In genomic region chr9:126674365-126675146, GRCh38 we compare ENCODE assay signal across 25 cellular contexts.
DNase-seq lines count a peak whose midpoint lies in the region; TF ChIP-seq lines count a peak whose summit lies in the region.
"Had no signal": no experiment of that assay in that cellular context is flagged by ENCODE, and none has a peak within 500 bp of the region (broad histone marks: within the 10 kb centered on the region; RNA-seq: fewer than 3 reads in every experiment).

No MANE protein-coding gene starts in this region.

- TF ChIP-seq POLR2A in sigmoid colon (IDR thresholded peaks at IDR 0.05): no peak

- no peaks in the 10 kb centered on the region for H3K36me3 Mint-ChIP-seq in nephron (ENCODE audit: low read depth)

- H3K27me3 ChIP-seq in HUES6 (ENCODE audit: control insufficient read depth, insufficient read depth, low read length): peaks cover 99% of the 10 kb centered on the region
- peaks cover 21 to 94% (median 56%) of the 10 kb centered on the region in 3 donors for H3K27me3 ChIP-seq in sigmoid colon

- H3K4me1 ChIP-seq in HUES6 (ENCODE audit: control insufficient read depth, insufficient read depth, low read length) (peaks cover 51% of the 10 kb centered on the region), sigmoid colon (no peaks in the 10 kb centered on the region)
- H3K4me1 ChIP-seq: BLaER1 treated with 17β-estradiol and CSF1 and Interleukin-3, amounts not matched to agents 10 nM and 100 nM; psoas muscle had no signal

- H3K4me3 ChIP-seq in HUES6 (ENCODE audit: low read depth, low read length) (0 out of 2 replicates have a peak overlapping the region, but pooled peaks have one; percentile 14), sigmoid colon (no peak overlapping the region)
- H3K4me3 ChIP-seq: BLaER1 treated with 17β-estradiol and CSF1 and Interleukin-3, amounts not matched to agents 10 nM and 100 nM; coronary artery; psoas muscle had no signal

- intact Hi-C loops in sigmoid colon (cut with DNase I): no loop called here

- peaks cover 26% of the 10 kb centered on the region for H3K4me1 Mint-ChIP-seq in nephron

- TF ChIP-seq CTCF in nephron (IDR thresholded peaks at IDR 0.05; ENCODE audit: unreplicated experiment in 3 of 3) (no peak), sigmoid colon (IDR thresholded peaks at IDR 0.05) (no peak)

- 18 to 23% methylated on average over 11 of the region's 11 CpGs for WGBS in sigmoid colon, 2 donors

- H3K27me3 Mint-ChIP-seq in nephron (ENCODE audit: low read depth): peaks cover 72% of the 10 kb centered on the region

- H3K27ac ChIP-seq in HUES6 (ENCODE audit: low read depth, low read length) (no peak overlapping the region), sigmoid colon (no peak overlapping the region)
- H3K27ac ChIP-seq: 22Rv1; BLaER1 treated with 17β-estradiol and CSF1 and Interleukin-3, amounts not matched to agents 10 nM and 100 nM; coronary artery; psoas muscle had no signal

- no peak for TF ChIP-seq EP300 in sigmoid colon (IDR thresholded peaks at IDR 0.05)

- H3K27ac Mint-ChIP-seq in nephron: peak overlapping the region in 2 of 3 experiments; percentile 4 to 27
- H3K27ac Mint-ChIP-seq: activated naive CD8-positive, alpha-beta T cell treated with anti-CD3 and anti-CD28 coated beads, Interleukin-2, amount 10 ng/mL, durations not matched to agents 7 days and 5 days; activated T-cell treated with anti-CD3 and anti-CD28 coated beads, Interleukin-2, amount 50 U/mL, for 24 hours; mesothelial cell of epicardium had no signal

- H3K36me3 ChIP-seq in HUES6 (ENCODE audit: control insufficient read depth, insufficient read depth, low read length) (no peaks in the 10 kb centered on the region), sigmoid colon (no peaks in the 10 kb centered on the region)
- H3K36me3 ChIP-seq: BLaER1 treated with 17β-estradiol and CSF1 and Interleukin-3, amounts not matched to agents 10 nM and 100 nM had no signal

- peak; percentile 40 for DNase-seq in DMS 273 (lab: John Stamatoyannopoulos, UW; ENCODE audit: unreplicated experiment)
- DNase-seq in DMS 273 treated with DMSO at 0.1 percent for 48 hours (lab: John Stamatoyannopoulos, UW): no peak
- DNase-seq in cerebellar cortex (ENCODE audit: low spot score): peak; percentile 92
- DNase-seq in sigmoid colon: no peak
- DNase-seq in NCI-H2196 (lab: John Stamatoyannopoulos, UW; ENCODE audit: unreplicated experiment): no peak
- DNase-seq in activated naive CD4-positive, alpha-beta T cell treated with anti-CD3 and anti-CD28 coated beads, Interleukin-2, amount 50 U/mL, for 16 hours: no peak
- DNase-seq: activated CD4-positive, CD25-positive, alpha-beta regulatory T cell; activated gamma-delta T cell; activated naive CD8-positive, alpha-beta T cell treated with anti-CD3 and anti-CD28 coated beads, Interleukin-2, amount 10 ng/mL, durations not matched to agents 7 days and 5 days; activated T-cell treated with anti-CD3 and anti-CD28 coated beads, Interleukin-2, amount 50 U/mL, for 24 hours; aorta; effector memory CD4-positive, alpha-beta T cell; kidney glomerular epithelial cell; NCI-H1436; NCI-H446; psoas muscle; RPMI8226; stimulated activated CD4-positive, alpha-beta T cell treated with anti-CD3 and anti-CD28 coated beads, Interleukin-4, amount 100 ng/mL, for 4 hours; trophoblast cell had no signal

- no peak overlapping the region for H3K9ac ChIP-seq in HUES6 (ENCODE audit: low read length)
- H3K9ac ChIP-seq: BLaER1 treated with 17β-estradiol and CSF1 and Interleukin-3, amounts not matched to agents 10 nM and 100 nM had no signal

- H3K9me3 Mint-ChIP-seq in nephron: no peaks in the 10 kb centered on the region
- H3K9me3 Mint-ChIP-seq: activated naive CD8-positive, alpha-beta T cell treated with anti-CD3 and anti-CD28 coated beads, Interleukin-2, amount 10 ng/mL, durations not matched to agents 7 days and 5 days; activated T-cell treated with anti-CD3 and anti-CD28 coated beads, Interleukin-2, amount 50 U/mL, for 24 hours; mesothelial cell of epicardium had no signal

- H3K4me3 Mint-ChIP-seq in nephron: no peak overlapping the region
- H3K4me3 Mint-ChIP-seq: activated naive CD8-positive, alpha-beta T cell treated with anti-CD3 and anti-CD28 coated beads, Interleukin-2, amount 10 ng/mL, durations not matched to agents 7 days and 5 days; activated T-cell treated with anti-CD3 and anti-CD28 coated beads, Interleukin-2, amount 50 U/mL, for 24 hours; mesothelial cell of epicardium had no signal

- H3K9me3 ChIP-seq in HUES6 (ENCODE audit: control insufficient read depth, insufficient read depth, low read depth, low read length): no peaks in the 10 kb centered on the region
- no peaks in the 10 kb centered on the region for H3K9me3 ChIP-seq in sigmoid colon
- H3K9me3 ChIP-seq: BLaER1 treated with 17β-estradiol and CSF1 and Interleukin-3, amounts not matched to agents 10 nM and 100 nM; psoas muscle had no signal

Comparison
In these comparisons a context has a peak if more than half of its experiments do, and no peak if none do; other contexts are left out.
1. DNase-seq: peak in DMS 273 (single experiment) and cerebellar cortex (single experiment); none in DMS 273 treated with DMSO at 0.1 percent for 48 hours (single experiment), sigmoid colon (single experiment), NCI-H2196 (single experiment) and activated naive CD4-positive, alpha-beta T cell treated with anti-CD3 and anti-CD28 coated beads, Interleukin-2, amount 50 U/mL, for 16 hours (single experiment).